ENCODE assay signal across 8 cellular contexts in the genomic region with DNA sequence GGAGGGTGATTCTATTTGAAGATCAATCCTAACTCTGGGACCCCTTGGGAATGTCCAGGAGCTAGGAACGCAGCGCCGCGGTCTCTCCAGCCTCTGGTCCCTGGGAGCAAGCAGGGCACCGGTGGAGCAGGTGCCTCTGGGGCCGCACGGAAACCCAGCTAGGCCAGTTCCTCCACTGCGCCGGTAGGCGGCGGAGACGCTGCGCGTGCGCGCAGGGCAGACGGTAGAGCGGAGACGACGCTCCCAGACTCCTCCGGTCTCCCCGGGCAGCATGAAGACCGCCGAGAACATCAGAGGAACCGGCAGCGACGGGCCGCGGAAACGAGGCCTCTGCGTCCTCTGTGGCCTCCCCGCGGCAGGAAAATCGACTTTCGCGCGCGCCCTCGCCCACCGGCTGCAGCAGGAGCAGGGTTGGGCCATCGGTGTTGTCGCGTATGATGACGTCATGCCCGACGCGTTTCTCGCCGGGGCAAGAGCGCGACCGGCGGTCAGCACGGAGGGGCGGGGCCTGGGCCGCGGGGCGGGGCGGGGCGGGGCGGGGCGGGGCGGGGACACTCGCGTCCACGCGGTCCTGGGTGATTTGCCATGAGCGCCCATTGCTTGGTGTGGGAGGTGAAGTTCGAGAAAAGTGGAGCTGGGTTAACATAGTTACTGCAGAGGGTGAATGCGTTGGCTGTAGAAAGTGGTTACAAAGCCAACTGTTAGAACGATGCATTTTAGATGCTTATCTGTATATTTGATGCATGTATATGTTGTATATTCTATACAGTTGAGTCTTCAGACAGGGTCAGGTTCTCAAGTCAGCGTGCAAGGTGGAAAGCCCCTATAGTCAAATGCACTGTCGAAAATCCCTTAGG. TPM values are rescaled to one million over a fixed set of nuclear protein-coding genes. Genes with fewer than 3 reads are reported as not detected.
A peak's percentile ranks its signal among the peaks of the same experiment; 100 is the strongest.
DNase-seq lines count a peak whose midpoint lies in the region; ATAC-seq and TF ChIP-seq lines count a peak whose summit lies in the region.

A gene with protein sequence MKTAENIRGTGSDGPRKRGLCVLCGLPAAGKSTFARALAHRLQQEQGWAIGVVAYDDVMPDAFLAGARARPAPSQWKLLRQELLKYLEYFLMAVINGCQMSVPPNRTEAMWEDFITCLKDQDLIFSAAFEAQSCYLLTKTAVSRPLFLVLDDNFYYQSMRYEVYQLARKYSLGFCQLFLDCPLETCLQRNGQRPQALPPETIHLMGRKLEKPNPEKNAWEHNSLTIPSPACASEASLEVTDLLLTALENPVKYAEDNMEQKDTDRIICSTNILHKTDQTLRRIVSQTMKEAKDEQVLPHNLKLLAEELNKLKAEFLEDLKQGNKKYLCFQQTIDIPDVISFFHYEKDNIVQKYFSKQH (plus strand): TSS at position 193 of the 857 bp plus-strand sequence. CDS start 79 bp downstream, at position 272.

- TF ChIP-seq EP300 in SK-N-SH (IDR thresholded peaks at IDR 0.05; ENCODE audit: borderline replicate concordance in 1 of 2, low read depth in 1 of 2, low read length in 1 of 2): no peak

- H3K9me2 ChIP-seq in SK-N-SH: no peaks in the 10 kb centered on the region

- peaks cover 10% of the 10 kb centered on the region for H3F3A ChIP-seq in SK-N-SH (replicated peaks; ENCODE audit: insufficient read depth)

- H3K27ac ChIP-seq in SK-N-SH (ENCODE audit: low read depth in 2 of 2, low read length in 1 of 2) (peak within 1 kb of the TSS; percentile 86 to 97), osteoblast (ENCODE audit: low read depth, low read length) (peak within 1 kb of the TSS; percentile 88), thoracic aorta (peak within 1 kb of the TSS; percentile 89 to 93)

- H2AFZ ChIP-seq in SK-N-SH (ENCODE audit: low read depth): peak within 1 kb of the TSS; percentile 94
- H2AFZ ChIP-seq in osteoblast (ENCODE audit: low read length): peak within 1 kb of the TSS; percentile 96

- DNase-seq in GM12865 (ENCODE audit: low read depth) (peak; percentile 96), NCI-H1092 (lab: John Stamatoyannopoulos, UW) (peak; percentile 77), SK-N-SH (peak; percentile 97), glutamatergic neuron (peak; percentile 89), osteoblast (ENCODE audit: insufficient read length, low spot score, missing footprints) (peak; percentile 97), thoracic aorta (ENCODE audit: low spot score) (peak; percentile 69)

- POLR2A ChIA-PET in SK-N-SH (lab: Yijun Ruan, JAX): interaction anchor here (1.0 to 1.5 kb wide), 2 partner anchors 26 to 28 kb away, joined by 3 read pairs; partner anchors contain the start of genes C10orf88 and IKZF5

- H3K4me1 Mint-ChIP-seq in activated naive CD8-positive, alpha-beta T cell (ENCODE audit: low read depth): peaks cover 19% of the 10 kb centered on the region
- peaks cover 7% of the 10 kb centered on the region for H3K4me1 Mint-ChIP-seq in glutamatergic neuron (ENCODE audit: low read depth, unreplicated experiment)

- TF ChIP-seq CTCF in GM12865 (IDR thresholded peaks at IDR 0.05; ENCODE audit: insufficient read depth, low read depth, low read length, missing control alignments) (peak; percentile 98), SK-N-SH (IDR thresholded peaks at IDR 0.05) (peak; percentile 73), glutamatergic neuron (IDR thresholded peaks at IDR 0.05; ENCODE audit: partially characterized antibody, unreplicated experiment) (peak; percentile 98), osteoblast (IDR thresholded peaks at IDR 0.05; ENCODE audit: extremely low read depth, low read depth, low read length) (peak; percentile 80), thoracic aorta (IDR thresholded peaks at IDR 0.05) (peak; percentile 98)

- H3K9me3 ChIP-seq in SK-N-SH: no peaks in the 10 kb centered on the region
- H3K9me3 ChIP-seq in osteoblast (ENCODE audit: low read depth, low read length): no peaks in the 10 kb centered on the region
- no peaks in the 10 kb centered on the region for H3K9me3 ChIP-seq in thoracic aorta

- CTCF ChIA-PET in SK-N-SH (lab: Yijun Ruan, JAX): interaction anchor here (0.6 to 3.5 kb wide), 19 partner anchors 9 to 331 kb away, joined by 3 to 18 read pairs (median 5); partner anchors contain the start of genes ACADSB, C10orf88 and IKZF5

- TF ChIP-seq RAD21 in SK-N-SH (IDR thresholded peaks at IDR 0.05; ENCODE audit: low read length): peak; percentile 26

- H3K27me3 ChIP-seq in SK-N-SH (ENCODE audit: insufficient read depth) (no peaks in the 10 kb centered on the region), osteoblast (ENCODE audit: insufficient read depth, low read length) (no peaks in the 10 kb centered on the region), thoracic aorta (replicated peaks; ENCODE audit: insufficient read depth) (no peaks in the 10 kb centered on the region)

- H3K9me3 Mint-ChIP-seq in activated naive CD8-positive, alpha-beta T cell (ENCODE audit: low read depth): no peaks in the 10 kb centered on the region
- H3K9me3 Mint-ChIP-seq in glutamatergic neuron (ENCODE audit: unreplicated experiment): peaks cover 3% of the 10 kb centered on the region

- H3K4me2 ChIP-seq in SK-N-SH (peak within 1 kb of the TSS; percentile 88), osteoblast (ENCODE audit: insufficient read depth, low read length) (peak within 1 kb of the TSS; percentile 98)

- H3K79me2 ChIP-seq in SK-N-SH (ENCODE audit: insufficient read depth) (no peaks in the 10 kb centered on the region), osteoblast (ENCODE audit: insufficient read depth, low read length) (peaks cover 4% of the 10 kb centered on the region)

- H3K4me3 Mint-ChIP-seq in activated naive CD8-positive, alpha-beta T cell: peak within 1 kb of the TSS; percentile 92
- peak within 1 kb of the TSS; percentile 90 for H3K4me3 Mint-ChIP-seq in glutamatergic neuron (ENCODE audit: unreplicated experiment)

- H3K4me1 ChIP-seq in SK-N-SH (ENCODE audit: control insufficient read depth in 1 of 2, insufficient read depth in 2 of 2, low read depth in 1 of 2, low read length in 1 of 2) (peaks cover 4 to 6% of the 10 kb centered on the region in 2 experiments; a peak in 2 of 4 replicates), osteoblast (ENCODE audit: insufficient read depth, low read length) (peaks cover 8% of the 10 kb centered on the region), thoracic aorta (ENCODE audit: control insufficient read depth in 1 of 2, low read depth in 2 of 2) (peaks cover 5 to 8% of the 10 kb centered on the region in 2 donors)

- H4K20me1 ChIP-seq in SK-N-SH (ENCODE audit: insufficient read depth) (no peaks in the 10 kb centered on the region), osteoblast (ENCODE audit: insufficient read depth, low read length) (no peaks in the 10 kb centered on the region)

- 1% methylated on average over 15 of the region's 73 CpGs for WGBS in SK-N-SH (ENCODE audit: low lambda C conversion rate)

- H3K36me3 ChIP-seq in SK-N-SH (replicated peaks in 1 of 2; ENCODE audit: control insufficient read depth in 1 of 2, insufficient read depth in 2 of 2, low read length in 1 of 2): peaks cover 4 to 11% of the 10 kb centered on the region in 2 experiments
- H3K36me3 ChIP-seq in osteoblast (ENCODE audit: insufficient read depth, low read length): peaks cover 5% of the 10 kb centered on the region
- no peaks in the 10 kb centered on the region for H3K36me3 ChIP-seq in thoracic aorta

- ATAC-seq in HG02623 (IDR thresholded peaks at IDR 0.05; ENCODE audit: unreplicated experiment) (peak; percentile 97), thoracic aorta (ENCODE audit: insufficient number of reproducible peaks, low FRiP score, low read depth) (peak; percentile 97)

- peaks cover 3% of the 10 kb centered on the region for H3K36me3 Mint-ChIP-seq in activated naive CD8-positive, alpha-beta T cell
- H3K36me3 Mint-ChIP-seq in glutamatergic neuron (ENCODE audit: unreplicated experiment): no peaks in the 10 kb centered on the region

- H3K4me3 ChIP-seq in GM12865 (ENCODE audit: low read depth, low read length): peak within 1 kb of the TSS; percentile 85
- peak within 1 kb of the TSS; percentile 76 to 87 for H3K4me3 ChIP-seq in SK-N-SH (ENCODE audit: low read depth in 2 of 2, low read length in 1 of 2)
- peak within 1 kb of the TSS; percentile 97 for H3K4me3 ChIP-seq in osteoblast (ENCODE audit: insufficient read depth, low read length)
- peak within 1 kb of the TSS; percentile 95 for H3K4me3 ChIP-seq in thoracic aorta

- peak within 1 kb of the TSS; percentile 91 for H3K9ac ChIP-seq in SK-N-SH

- no peaks in the 10 kb centered on the region for H3K27me3 Mint-ChIP-seq in activated naive CD8-positive, alpha-beta T cell
- peaks cover 9% of the 10 kb centered on the region for H3K27me3 Mint-ChIP-seq in glutamatergic neuron (ENCODE audit: unreplicated experiment)

- H3K27ac Mint-ChIP-seq in activated naive CD8-positive, alpha-beta T cell: peak within 1 kb of the TSS; percentile 95
- H3K27ac Mint-ChIP-seq in glutamatergic neuron (ENCODE audit: unreplicated experiment): peak within 1 kb of the TSS; percentile 87

TF ChIP-seq in SK-N-SH, 30 proteins besides CTCF, POLR2A, EP300 and RAD21 (continues in another document):
- TF ChIP-seq JUND (IDR thresholded peaks at IDR 0.05) (no peak), POLR2AphosphoS5 (IDR thresholded peaks at IDR 0.05; ENCODE audit: low read depth, low read length) (peak; percentile 76), GATA2 (CRISPR knock-in tag; IDR thresholded peaks at IDR 0.05) (0 out of 2 replicates have a peak, but pooled peaks have one; percentile 27), PBX3 (IDR thresholded peaks at IDR 0.05) (no peak), YY1 (IDR thresholded peaks at IDR 0.05; ENCODE audit: low read depth) (no peak), EZH2phosphoT487 (IDR thresholded peaks at IDR 0.05; ENCODE audit: borderline replicate concordance, low read depth) (no peak), MXI1 (IDR thresholded peaks at IDR 0.05; ENCODE audit: low read depth, low read length) (peak; percentile 70), TAF1 (IDR thresholded peaks at IDR 0.05; ENCODE audit: borderline replicate concordance, low read depth, low read length) (peak; percentile 70)

RNA-seq across cellular contexts. Expression of the gene that starts here (rescaled TPM):
- 8.4 and 9.5 TPM in 2 replicates for polyA plus RNA-seq in SK-N-SH (2012; rRNA removed)
- 8.5 and 9.9 TPM in 2 replicates for polyA plus RNA-seq in SK-N-SH (2012; cell fraction: cytosol; rRNA removed)
- polyA plus RNA-seq in SK-N-SH (2012; cell fraction: nucleus; rRNA removed): 5.7 and 9.7 TPM in 2 replicates
- total RNA-seq in glutamatergic neuron (ENCODE audit: unreplicated experiment): 3.8 TPM
- 3.6 and 4.4 TPM in 2 replicates for total RNA-seq in osteoblast
- 1 to 10 TPM in 1 of 2 donors, under 1 TPM in 1; 0.95 to 1.1 TPM for total RNA-seq in thoracic aorta

Comparison
In these comparisons a context has a peak if more than half of its experiments do, and no peak if none do; other contexts are left out.
1. Peak in every context shown above with its lines: DNase-seq, ATAC-seq, H3K4me3 ChIP-seq and H3K27ac ChIP-seq.